23 cellular contexts compared by ENCODE assay signal in genomic region chr2:105188343-105188742, GRCh38. TPM values are rescaled to one million over a fixed set of nuclear protein-coding genes. Genes with fewer than 3 reads are reported as not detected.
DNase-seq lines count a peak whose midpoint lies in the region; ATAC-seq and TF ChIP-seq lines count a peak whose summit lies in the region.
"Had no signal": no experiment of that assay in that cellular context is flagged by ENCODE, and none has a peak within 500 bp of the region (broad histone marks: within the 10 kb centered on the region; RNA-seq: fewer than 3 reads in every experiment).

No MANE protein-coding gene starts in this region.

- no peaks in the 10 kb centered on the region for H3K36me3 Mint-ChIP-seq in activated CD4-positive, alpha-beta T cell treated with anti-CD3 and anti-CD28 coated beads for 36 hours (ENCODE audit: low read depth)
- no peaks in the 10 kb centered on the region for H3K36me3 Mint-ChIP-seq in activated naive CD8-positive, alpha-beta T cell treated with anti-CD3 and anti-CD28 coated beads, Interleukin-2, amount 50 U/mL, for 24 hours (ENCODE audit: low read depth)
- H3K36me3 Mint-ChIP-seq in CD14-positive monocyte: no peaks in the 10 kb centered on the region
- H3K36me3 Mint-ChIP-seq: T-cell had no signal

- no peaks in the 10 kb centered on the region for H3K4me1 Mint-ChIP-seq in activated CD4-positive, alpha-beta T cell treated with anti-CD3 and anti-CD28 coated beads for 36 hours
- H3K4me1 Mint-ChIP-seq in activated naive CD8-positive, alpha-beta T cell treated with anti-CD3 and anti-CD28 coated beads, Interleukin-2, amount 50 U/mL, for 24 hours: no peaks in the 10 kb centered on the region
- H3K4me1 Mint-ChIP-seq in CD14-positive monocyte: peaks cover 5% of the 10 kb centered on the region
- H3K4me1 Mint-ChIP-seq: T-cell had no signal

- CTCF ChIA-PET in activated CD4-positive, alpha-beta T cell treated with anti-CD3 and anti-CD28 coated beads for 36 hours (lab: Charles Lee): interaction anchor here (1.0 to 1.5 kb wide), 2 partner anchors 8 to 74 kb away, joined by 3 to 6 read pairs; no protein-coding TSS in a partner anchor

- TF ChIP-seq CTCF in CD14-positive monocyte (IDR thresholded peaks at IDR 0.05): no peak

- no peak overlapping the region for H3K4me3 Mint-ChIP-seq in activated CD4-positive, alpha-beta T cell treated with anti-CD3 and anti-CD28 coated beads for 36 hours
- no peak overlapping the region for H3K4me3 Mint-ChIP-seq in activated naive CD8-positive, alpha-beta T cell treated with anti-CD3 and anti-CD28 coated beads, Interleukin-2, amount 50 U/mL, for 24 hours
- H3K4me3 Mint-ChIP-seq in CD14-positive monocyte: no peak overlapping the region
- H3K4me3 Mint-ChIP-seq: activated T-cell treated with anti-CD3 and anti-CD28 coated beads, Interleukin-2, amount 50 U/mL, for 4 hours; neural progenitor cell; T-cell had no signal

- ATAC-seq in activated CD4-positive, alpha-beta T cell treated with anti-CD3 and anti-CD28 coated beads for 36 hours: peak; percentile 84
- peak; percentile 80 for ATAC-seq in GM21529 (IDR thresholded peaks at IDR 0.05; ENCODE audit: unreplicated experiment)
- peak; percentile 64 for ATAC-seq in HG03280 (IDR thresholded peaks at IDR 0.05; ENCODE audit: unreplicated experiment)
- peak; percentile 43 for ATAC-seq in activated naive CD8-positive, alpha-beta T cell treated with anti-CD3 and anti-CD28 coated beads, Interleukin-2, amount 50 U/mL, for 24 hours
- no peak for ATAC-seq in HG03175 (IDR thresholded peaks at IDR 0.05; ENCODE audit: unreplicated experiment)
- ATAC-seq: activated T-cell treated with anti-CD3 and anti-CD28 coated beads, Interleukin-2, amount 50 U/mL, for 4 hours; left ventricle myocardium superior; mucosa of descending colon; T-cell had no signal

- POLR2A ChIA-PET in activated CD4-positive, alpha-beta T cell treated with anti-CD3 and anti-CD28 coated beads for 36 hours (lab: Charles Lee): no interaction called here

- peaks cover 14% of the 10 kb centered on the region for H3K27me3 Mint-ChIP-seq in activated CD4-positive, alpha-beta T cell treated with anti-CD3 and anti-CD28 coated beads for 36 hours
- H3K27me3 Mint-ChIP-seq in activated naive CD8-positive, alpha-beta T cell treated with anti-CD3 and anti-CD28 coated beads, Interleukin-2, amount 50 U/mL, for 24 hours: peaks cover 14% of the 10 kb centered on the region
- peaks cover 0 to 2% (median 2%) of the 10 kb centered on the region in 3 donors for H3K27me3 Mint-ChIP-seq in CD14-positive monocyte (ENCODE audit: low read depth in 3 of 3)

- peaks cover 12% of the 10 kb centered on the region for H3K9me3 Mint-ChIP-seq in activated CD4-positive, alpha-beta T cell treated with anti-CD3 and anti-CD28 coated beads for 36 hours (ENCODE audit: low read depth)
- H3K9me3 Mint-ChIP-seq in activated naive CD8-positive, alpha-beta T cell treated with anti-CD3 and anti-CD28 coated beads, Interleukin-2, amount 50 U/mL, for 24 hours: peaks cover 12% of the 10 kb centered on the region
- peaks cover 5 to 17% (median 13%) of the 10 kb centered on the region in 7 donors for H3K9me3 Mint-ChIP-seq in CD14-positive monocyte
- H3K9me3 Mint-ChIP-seq: activated T-cell treated with anti-CD3 and anti-CD28 coated beads, Interleukin-2, amount 50 U/mL, for 4 hours had no signal

- H3K27ac Mint-ChIP-seq in activated CD4-positive, alpha-beta T cell treated with anti-CD3 and anti-CD28 coated beads for 36 hours: no peak overlapping the region
- no peak overlapping the region for H3K27ac Mint-ChIP-seq in activated naive CD8-positive, alpha-beta T cell treated with anti-CD3 and anti-CD28 coated beads, Interleukin-2, amount 50 U/mL, for 24 hours
- H3K27ac Mint-ChIP-seq in CD14-positive monocyte: no peak overlapping the region
- H3K27ac Mint-ChIP-seq: activated naive CD4-positive, alpha-beta T cell treated with anti-CD3 and anti-CD28 coated beads, Interleukin-2, amount 50 U/mL, for 72 hours; neural progenitor cell; T-cell had no signal

- peak; percentile 40 for DNase-seq in activated CD4-positive, alpha-beta T cell treated with anti-CD3 and anti-CD28 coated beads for 36 hours
- DNase-seq in activated CD4-positive, alpha-beta T cell treated with anti-CD3 and anti-CD28 coated beads, Interleukin-2, amount 50 U/mL, for 4 hours: no peak
- no peak for DNase-seq in activated naive CD8-positive, alpha-beta T cell treated with anti-CD3 and anti-CD28 coated beads, Interleukin-2, amount 50 U/mL, for 24 hours
- DNase-seq in cardiac septum (ENCODE audit: low spot score) (no peak), CD14-positive monocyte (ENCODE audit: low spot score) (no peak)
- DNase-seq: activated CD4-positive, alpha-beta T cell treated with anti-CD3 and anti-CD28 coated beads, Interleukin-2, amount 50 U/mL, for 1 hour; activated T-cell treated with anti-CD3 and anti-CD28 coated beads, Interleukin-2, amount 50 U/mL, for 4 hours; AML-193; left ventricle myocardium superior; mucosa of descending colon; NCI-H1048; NCI-H526; Right ventricle myocardium superior; T-cell had no signal

- intact Hi-C loops in activated CD4-positive, alpha-beta T cell treated with anti-CD3 and anti-CD28 coated beads for 36 hours (cut with DNase I, micrococcal nuclease): no loop called here
- intact Hi-C loops in cardiac septum (cut with DNase I): no loop called here
- intact Hi-C loops in CD14-positive monocyte (cut with micrococcal nuclease): no loop called here

RNA-seq across cellular contexts. Expression of gene GPR45, which starts 53.2 kb away (rescaled TPM):
- total RNA-seq in activated CD4-positive, alpha-beta T cell treated with anti-CD3 and anti-CD28 coated beads for 36 hours: not detected
- total RNA-seq in cardiac septum: not detected
- not detected for polyA plus RNA-seq in CD14-positive monocyte
- total RNA-seq: activated naive CD4-positive, alpha-beta T cell treated with anti-CD3 and anti-CD28 coated beads, Interleukin-2, amount 50 U/mL, for 72 hours; activated T-cell treated with anti-CD3 and anti-CD28 coated beads, Interleukin-2, amount 50 U/mL, for 4 hours; fibroblast of lung; left ventricle myocardium superior; mucosa of descending colon; prostate gland; Right ventricle myocardium superior; skeletal muscle tissue; T-cell; ureter had no signal
- polyA plus RNA-seq: fibroblast of lung had no signal
